Comparison of ENCODE assay signal across 14 cellular contexts in the genomic region with DNA sequence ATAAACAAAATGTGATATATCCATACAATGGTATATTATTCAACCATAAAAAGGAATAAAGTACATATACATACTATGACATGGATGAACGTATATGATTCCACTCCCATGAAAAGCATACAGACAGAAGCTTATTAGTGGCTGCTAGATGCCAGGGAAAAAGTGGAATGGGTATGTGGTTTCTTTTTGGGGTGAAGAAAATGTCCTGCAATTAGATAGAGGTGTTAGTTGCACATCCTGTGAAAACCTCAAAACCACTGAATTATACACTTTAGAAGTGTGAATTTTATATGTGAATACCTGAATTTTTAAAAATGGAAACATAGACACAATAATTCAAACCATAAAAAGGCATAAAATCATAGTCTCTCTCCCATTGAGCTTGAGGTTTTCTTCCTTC.
"Had no signal": no experiment of that assay in that cellular context is flagged by ENCODE, and none has a peak within 500 bp of the region (broad histone marks: within the 10 kb centered on the region; RNA-seq: fewer than 3 reads in every experiment).

No MANE protein-coding gene starts in this region.

- H3K9me3 ChIP-seq: ovary, right atrium auricular region, sigmoid colon had no signal

- H3K36me3 ChIP-seq: ovary, right atrium auricular region had no signal

- H3K4me3 ChIP-seq: coronary artery, hepatocyte, ovary, right atrium auricular region, sigmoid colon, skin epidermis had no signal

- H3K4me1 Mint-ChIP-seq: neural crest cell had no signal

- H3K27me3 ChIP-seq: hepatocyte, ovary, right atrium auricular region, sigmoid colon had no signal

- DNase-seq: effector CD4-positive, alpha-beta T cell; foreskin melanocyte; head of caudate nucleus; mesendoderm; naive B cell; nucleus accumbens; ovary; sigmoid colon; stimulated activated naive CD4-positive, alpha-beta T cell treated with Interleukin-2 at 50 U/mL for 16 hours had no signal

- H3K4me3 Mint-ChIP-seq: naive B cell, neural crest cell had no signal

- H3K9me3 Mint-ChIP-seq: naive B cell, neural crest cell had no signal

- H3K27me3 Mint-ChIP-seq: naive B cell had no signal

- H3K27ac ChIP-seq: coronary artery, hepatocyte, ovary, right atrium auricular region, sigmoid colon, skin epidermis had no signal
